In genomic region chr12:97396989-97397388, GRCh38 we compare ENCODE assay signal across 24 cellular contexts.
A peak's percentile ranks its signal among the peaks of the same experiment; 100 is the strongest.
DNase-seq lines count a peak whose midpoint lies in the region; ATAC-seq and TF ChIP-seq lines count a peak whose summit lies in the region.
"Had no signal": no experiment of that assay in that cellular context is flagged by ENCODE, and none has a peak within 500 bp of the region (broad histone marks: within the 10 kb centered on the region; RNA-seq: fewer than 3 reads in every experiment).

No MANE protein-coding gene starts in this region.

- POLR2A ChIA-PET in CD4-positive, alpha-beta T cell (lab: Charles Lee), result no interaction called here

- H3K27me3 ChIP-seq in HUES64 (ENCODE audit: insufficient read depth, low read length), result no peaks in the 10 kb centered on the region
- H3K27me3 ChIP-seq in CD4-positive, alpha-beta T cell (ENCODE audit: control insufficient read depth, insufficient read depth, low read length), result no peaks in the 10 kb centered on the region
- H3K27me3 ChIP-seq: BE2C, Peyer's patch, tibial artery had no signal

- ATAC-seq in CD4-positive, alpha-beta T cell (ENCODE audit: poor library complexity), result no peak

- no peak overlapping the region for H3K4me3 Mint-ChIP-seq in nephron progenitor cell
- H3K4me3 Mint-ChIP-seq in CD4-positive, alpha-beta T cell, result no peak overlapping the region
- H3K4me3 Mint-ChIP-seq: activated B cell treated with CpG ODN at 0.5 μM for 24 hours had no signal

- in situ Hi-C loops in G401 (cut with HindIII; ENCODE audit: low sequenced_read_pairs), result no loop called here

- peaks cover 4% of the 10 kb centered on the region for H3K36me3 Mint-ChIP-seq in nephron progenitor cell (ENCODE audit: low read depth)
- H3K36me3 Mint-ChIP-seq in CD4-positive, alpha-beta T cell (ENCODE audit: low read depth), result no peaks in the 10 kb centered on the region

- 25% methylated on average over 4 of the region's 4 CpGs for WGBS in HUES64

- peaks cover 48% of the 10 kb centered on the region for H3K4me1 Mint-ChIP-seq in nephron progenitor cell
- H3K4me1 Mint-ChIP-seq in CD4-positive, alpha-beta T cell (ENCODE audit: low read depth), result no peaks in the 10 kb centered on the region
- H3K4me1 Mint-ChIP-seq: activated B cell treated with CpG ODN at 0.5 μM for 24 hours had no signal

- H3K4me1 ChIP-seq in HUES64 (ENCODE audit: insufficient read depth, low read length), result peaks cover 16% of the 10 kb centered on the region
- H3K4me1 ChIP-seq: BE2C, Peyer's patch, tibial artery had no signal

- peaks cover 14% of the 10 kb centered on the region for H3K9me3 Mint-ChIP-seq in nephron progenitor cell
- H3K9me3 Mint-ChIP-seq in CD4-positive, alpha-beta T cell, result no peaks in the 10 kb centered on the region
- H3K9me3 Mint-ChIP-seq: activated B cell treated with CpG ODN at 0.5 μM for 24 hours had no signal

- intact Hi-C loops in CD4-positive, alpha-beta T cell (cut with DNase I, micrococcal nuclease), result no loop called here

- TF ChIP-seq CTCF in nephron progenitor cell (IDR thresholded peaks at IDR 0.05), result no peak
- no peak for TF ChIP-seq CTCF in GM10266 (IDR thresholded peaks at IDR 0.05; ENCODE audit: control insufficient read depth, insufficient read depth, low read depth, missing control alignments)
- no peak for TF ChIP-seq CTCF in CD4-positive, alpha-beta T cell (IDR thresholded peaks at IDR 0.05)

- H3K9ac ChIP-seq in HUES64 (ENCODE audit: low read depth, low read length), result no peak overlapping the region

- DNase-seq in G401 (ENCODE audit: low spot score), result peak; percentile 18
- peak; percentile 73 for DNase-seq in iPS DF 19.7 (ENCODE audit: low read depth, low spot score)
- peak; percentile 13 for DNase-seq in nephron progenitor cell
- DNase-seq in GM10266 (ENCODE audit: extremely low spot score), result no peak
- DNase-seq in CD4-positive, alpha-beta T cell, result no peak
- DNase-seq in cortex of kidney (lab: John Stamatoyannopoulos, UW), result no peak
- DNase-seq: ACHN; activated B cell treated with CpG ODN at 0.5 μM for 24 hours; activated CD4-positive, alpha-beta T cell treated with anti-CD3 and anti-CD28 coated beads, Interleukin-2, amount 50 U/mL, for 1 hour; activated naive CD4-positive, alpha-beta T cell; activated T-cell treated with anti-CD3 and anti-CD28 coated beads, Interleukin-2, amount 50 U/mL, for 48 hours; BE2C; effector CD4-positive, alpha-beta T cell; Karpas-422; NCI-H1436; NCI-H2107; NCI-H510A; nucleus accumbens; Peyer's patch; SHP77 treated with DMSO at 0.1 percent for 48 hours; T-helper 9 cell; tibial artery had no signal

- no peaks in the 10 kb centered on the region for H3K9me3 ChIP-seq in HUES64 (ENCODE audit: insufficient read depth, low read depth, low read length)
- no peaks in the 10 kb centered on the region for H3K9me3 ChIP-seq in CD4-positive, alpha-beta T cell (ENCODE audit: control insufficient read depth, low read length)
- H3K9me3 ChIP-seq: BE2C, Peyer's patch, tibial artery had no signal

- CTCF ChIA-PET in CD4-positive, alpha-beta T cell (lab: Charles Lee), result interaction anchor here (0.7 kb wide), 1 partner anchor 25 kb away, joined by 3 read pairs; no protein-coding TSS in a partner anchor

- peak overlapping the region; percentile 80 for H3K27ac ChIP-seq in HUES64 (ENCODE audit: low read depth, low read length)
- no peak overlapping the region for H3K27ac ChIP-seq in CD4-positive, alpha-beta T cell (ENCODE audit: low read depth, low read length)
- H3K27ac ChIP-seq: epithelial cell of prostate, Peyer's patch, tibial artery had no signal

- H3K4me3 ChIP-seq in HUES64 (ENCODE audit: low read length), result no peak overlapping the region
- H3K4me3 ChIP-seq: Peyer's patch, tibial artery had no signal

- H3K27ac Mint-ChIP-seq in nephron progenitor cell, result peak overlapping the region; percentile 95
- H3K27ac Mint-ChIP-seq in CD4-positive, alpha-beta T cell, result no peak overlapping the region
- H3K27ac Mint-ChIP-seq: activated B cell treated with CpG ODN at 0.5 μM for 24 hours had no signal

- peaks cover 3% of the 10 kb centered on the region for H3K27me3 Mint-ChIP-seq in nephron progenitor cell (ENCODE audit: low read depth, poor library complexity)
- peaks cover 6% of the 10 kb centered on the region for H3K27me3 Mint-ChIP-seq in CD4-positive, alpha-beta T cell

- no peaks in the 10 kb centered on the region for H3K36me3 ChIP-seq in HUES64 (ENCODE audit: insufficient read depth, low read length)
- H3K36me3 ChIP-seq: BE2C, Peyer's patch, tibial artery had no signal

Comparison
In these comparisons a context has a peak if more than half of its experiments do, and no peak if none do; other contexts are left out.
1. DNase-seq: peak in G401 (single experiment), iPS DF 19.7 (single experiment) and nephron progenitor cell (single experiment); none in GM10266 (single experiment), CD4-positive, alpha-beta T cell (0 of 10) and cortex of kidney (single experiment).